In genomic region chr7:43869898-43870240, GRCh38 we compare ENCODE assay signal across 8 cellular contexts. TPM values are rescaled to one million over a fixed set of nuclear protein-coding genes. Genes with fewer than 3 reads are reported as not detected.
A peak's percentile ranks its signal among the peaks of the same experiment; 100 is the strongest.
DNase-seq lines count a peak whose midpoint lies in the region; ATAC-seq and TF ChIP-seq lines count a peak whose summit lies in the region.

No MANE protein-coding gene starts in this region.

- in situ Hi-C loops in Caki2 (cut with HindIII; ENCODE audit: low pct_unique_long_range_greater_than_20kb, low sequenced_read_pairs) (no loop called here), mammary epithelial cell (cut with MboI; ENCODE audit: low sequenced_read_pairs in 2 of 2) (no loop called here)

- RAD21 ChIA-PET in HCT116 (lab: Charles Lee; ENCODE audit: low non-redundant PET in 1 of 2, low total read pairs in 2 of 2, uncharacterized antibody in 2 of 2, unreplicated experiment in 2 of 2): no interaction called here

- ATAC-seq in HCT116 (no peak), left lung (peak; percentile 52), GM21515 (IDR thresholded peaks at IDR 0.05; ENCODE audit: unreplicated experiment) (no peak)

- DNase-seq in Caki2 (ENCODE audit: low read depth) (peak; percentile 67), HCT116 (ENCODE audit: low read depth, low spot score) (no peak), NOMO-1 treated with dmso at 0.1 percent for 144 hours (lab: John Stamatoyannopoulos, UW; ENCODE audit: unreplicated experiment) (peak; percentile 73), mammary epithelial cell (peak; percentile 93), left lung (no peak)
- no peak for DNase-seq in activated CD8-positive, alpha-beta memory T cell treated with anti-CD3 and anti-CD28 coated beads, Interleukin-2, amount 50 U/mL, for 48 hours

- peaks cover 11% of the 10 kb centered on the region for H3K79me2 ChIP-seq in HCT116 (ENCODE audit: insufficient read depth, low read length)
- H3K79me2 ChIP-seq in mammary epithelial cell (ENCODE audit: insufficient read depth, low read length): peaks cover 14% of the 10 kb centered on the region

- H3K4me2 ChIP-seq in HCT116 (ENCODE audit: low read length) (peak overlapping the region; percentile 90), mammary epithelial cell (ENCODE audit: insufficient read depth, low read depth, low read length) (peak overlapping the region; percentile 92)

- H3K4me3 ChIP-seq in HCT116 (replicated peaks in 1 of 2; ENCODE audit: low read depth in 1 of 2, low read length in 2 of 2) (peak overlapping the region; percentile 89 to 90), mammary epithelial cell (replicated peaks in 1 of 3; ENCODE audit: insufficient read depth in 1 of 3, low read depth in 2 of 3, low read length in 3 of 3) (peak overlapping the region; percentile 64 to 99 (median 79)), left lung (peak overlapping the region; percentile 64 to 69)

- intact Hi-C loops in HCT116 (cut with micrococcal nuclease) (no loop called here), mammary epithelial cell (cut with micrococcal nuclease) (loop anchor here (1.0 to 2.0 kb wide), 2 partner anchors 35 to 57 kb away; partner anchors contain the start of gene UBE2D4), left lung (cut with DNase I) (no loop called here)

- TF ChIP-seq POLR2A in HCT116 (IDR thresholded peaks at IDR 0.05; ENCODE audit: borderline replicate concordance, extremely low read depth, insufficient read depth, insufficient read length): no peak

- POLR2A ChIA-PET in HCT116 (lab: Charles Lee): interaction anchor here (0.9 to 1.1 kb wide), 3 partner anchors 10 to 614 kb away, joined by 3 to 6 read pairs (median 4); no protein-coding TSS in a partner anchor

- H3K27me3 ChIP-seq in HCT116 (ENCODE audit: insufficient read depth, low read length): no peaks in the 10 kb centered on the region
- no peaks in the 10 kb centered on the region for H3K27me3 ChIP-seq in mammary epithelial cell (ENCODE audit: insufficient read depth, low read length)
- H3K27me3 ChIP-seq in left lung: no peaks in the 10 kb centered on the region

- no peak for TF ChIP-seq RAD21 in HCT116 (IDR thresholded peaks at IDR 0.05; ENCODE audit: low read depth)

- TF ChIP-seq CTCF in HCT116 (IDR thresholded peaks at IDR 0.05 in 2 of 3, conservative IDR thresholded peaks at IDR 0.05 in 1 of 3; ENCODE audit: borderline replicate concordance in 1 of 3, insufficient read depth in 1 of 3, low read depth in 2 of 3, low read length in 2 of 3): no peak
- TF ChIP-seq CTCF in mammary epithelial cell (conservative IDR thresholded peaks at IDR 0.05 in 1 of 2, IDR thresholded peaks at IDR 0.05 in 1 of 2; ENCODE audit: extremely low read depth in 1 of 2, insufficient read depth in 1 of 2, low read depth in 1 of 2, low read length in 2 of 2): no peak
- no peak for TF ChIP-seq CTCF in left lung (IDR thresholded peaks at IDR 0.05)

- H3K27ac ChIP-seq in HCT116 (ENCODE audit: low read depth, low read length): 0 out of 2 replicates have a peak overlapping the region, but pooled peaks have one; percentile 36
- peak overlapping the region; percentile 97 for H3K27ac ChIP-seq in mammary epithelial cell (ENCODE audit: insufficient read depth, low read depth, low read length)
- peak overlapping the region; percentile 88 to 92 for H3K27ac ChIP-seq in left lung
- H3K27ac ChIP-seq in temporal lobe (ENCODE audit: low read depth, low read length): peak overlapping the region; percentile 96

- WGBS in mammary epithelial cell (ENCODE audit: low coverage, missing lambda C conversion rate): 18% methylated on average over 12 of the region's 12 CpGs

- BruUV-seq in HCT116 (replicated peaks; lab: Mats Ljungman, UMichigan): no TSS peak
- TSS peak; percentile 92 for BruUV-seq in mammary epithelial cell (replicated peaks; lab: Mats Ljungman, UMichigan)

- CTCF ChIA-PET in HCT116 (lab: Charles Lee): interaction anchor here (0.6 kb wide), 1 partner anchor 287 kb away, joined by 3 read pairs; the partner anchor contains the start of gene STK17A
- CTCF ChIA-PET in mammary epithelial cell (lab: Charles Lee; ENCODE audit: low non-redundant PET): no interaction called here

- dilution Hi-C loops in mammary epithelial cell (cut with HindIII; ENCODE audit: low sequenced_read_pairs): no loop called here

- H3K9me3 ChIP-seq in HCT116 (ENCODE audit: control insufficient read depth in 1 of 2, insufficient read depth in 1 of 2, low read depth in 1 of 2, low read length in 2 of 2) (no peaks in the 10 kb centered on the region), mammary epithelial cell (replicated peaks; ENCODE audit: insufficient read depth, low read length) (peaks cover 9% of the 10 kb centered on the region), left lung (no peaks in the 10 kb centered on the region)

- H3K4me1 ChIP-seq in HCT116 (ENCODE audit: control insufficient read depth in 1 of 2, insufficient read depth in 2 of 2, low read length in 2 of 2): peaks cover 9 to 36% of the 10 kb centered on the region in 2 experiments; a peak in 3 of 4 replicates
- peaks cover 42% of the 10 kb centered on the region for H3K4me1 ChIP-seq in mammary epithelial cell (ENCODE audit: insufficient read depth, low read length)
- H3K4me1 ChIP-seq in left lung: peaks cover 10 to 29% of the 10 kb centered on the region in 2 donors

- no peaks in the 10 kb centered on the region for H4K20me1 ChIP-seq in HCT116 (ENCODE audit: insufficient read depth)
- H4K20me1 ChIP-seq in mammary epithelial cell (ENCODE audit: insufficient read depth, low read length): no peaks in the 10 kb centered on the region

- H3K9ac ChIP-seq in HCT116 (ENCODE audit: low read length) (peak overlapping the region; percentile 77), mammary epithelial cell (ENCODE audit: insufficient read depth, low read length) (peak overlapping the region; percentile 95)

- peak overlapping the region; percentile 75 for H2AFZ ChIP-seq in HCT116 (ENCODE audit: low read depth, low read length, poor library complexity, severe bottlenecking)
- peak overlapping the region; percentile 90 for H2AFZ ChIP-seq in mammary epithelial cell (ENCODE audit: low read depth, low read length)

- no peaks in the 10 kb centered on the region for H3K9me2 ChIP-seq in HCT116 (ENCODE audit: insufficient read depth)

- peaks cover 9 to 12% of the 10 kb centered on the region in 2 experiments; a peak in 3 of 4 replicates for H3K36me3 ChIP-seq in HCT116 (ENCODE audit: control insufficient read depth in 1 of 2, insufficient read depth in 2 of 2, low read length in 2 of 2)
- peaks cover 5% of the 10 kb centered on the region for H3K36me3 ChIP-seq in mammary epithelial cell (ENCODE audit: insufficient read depth, low read length)
- peaks cover 0 to 23% of the 10 kb centered on the region in 2 donors for H3K36me3 ChIP-seq in left lung

TF ChIP-seq in HCT116, 20 proteins besides CTCF, POLR2A, EP300 and RAD21:
- TF ChIP-seq EGR1 (IDR thresholded peaks at IDR 0.05; ENCODE audit: low read depth) (no peak), FOSL1 (IDR thresholded peaks at IDR 0.05; ENCODE audit: low read depth) (no peak), EZH2phosphoT487 (IDR thresholded peaks at IDR 0.05; ENCODE audit: borderline replicate concordance) (no peak), SIN3A (IDR thresholded peaks at IDR 0.05; ENCODE audit: low read depth) (no peak), POLR2AphosphoS5 (IDR thresholded peaks at IDR 0.05; ENCODE audit: low read depth, low read length) (no peak), ZFX (IDR thresholded peaks at IDR 0.05) (no peak), CBX3 (IDR thresholded peaks at IDR 0.05; ENCODE audit: low read depth) (no peak), ZNF274 (IDR thresholded peaks at IDR 0.05; ENCODE audit: low read depth, low read length) (no peak), ZBTB33 (IDR thresholded peaks at IDR 0.05; ENCODE audit: extremely low read depth, insufficient replicate concordance, low read length) (no peak)

RNA-seq across cellular contexts. Expression of gene MRPS24, which starts 0.6 kb away (rescaled TPM):
- 122 and 157 TPM in 2 replicates for total RNA-seq in Caki2 (2014; rRNA removed; shearing (Covaris generic); ENCODE audit: low replicate concordance)
- 156 TPM for total RNA-seq in HCT116 (2021; ENCODE audit: unreplicated experiment)
- 179 and 202 TPM in 2 replicates for polyA plus RNA-seq in HCT116 (2012)
- total RNA-seq in mammary epithelial cell: 100 to 1,000 TPM in 1 of 2 donors, 10 to 100 TPM in 1; 49.0 to 114 TPM
- polyA plus RNA-seq in mammary epithelial cell: 149 TPM
- polyA minus RNA-seq in mammary epithelial cell: 144 TPM
- 10 to 100 TPM; 80.9 to 87.6 TPM for total RNA-seq in left lung
- 17.0 TPM for total RNA-seq in temporal lobe

RNA-seq across cellular contexts. Expression of gene URGCP, which starts 36.5 kb away (rescaled TPM):
- total RNA-seq in Caki2 (2014; rRNA removed; shearing (Covaris generic); ENCODE audit: low replicate concordance): 22.0 and 30.4 TPM in 2 replicates
- total RNA-seq in HCT116 (2021; ENCODE audit: unreplicated experiment): 28.0 TPM
- 15.9 and 16.8 TPM in 2 replicates for polyA plus RNA-seq in HCT116 (2012)
- 10 to 100 TPM; 28.0 to 40.5 TPM for total RNA-seq in mammary epithelial cell
- 21.8 TPM for polyA plus RNA-seq in mammary epithelial cell
- 76.9 TPM for polyA minus RNA-seq in mammary epithelial cell
- 10 to 100 TPM; 25.5 to 29.9 TPM for total RNA-seq in left lung
- 29.0 TPM for total RNA-seq in temporal lobe

RNA-seq across cellular contexts. Expression of gene UBE2D4, which starts 56.4 kb away (rescaled TPM):
- total RNA-seq in Caki2 (2014; rRNA removed; shearing (Covaris generic); ENCODE audit: low replicate concordance): 13.4 and 15.4 TPM in 2 replicates
- total RNA-seq in HCT116 (2021; ENCODE audit: unreplicated experiment): 12.9 TPM
- polyA plus RNA-seq in HCT116 (2012): 10.4 and 12.1 TPM in 2 replicates
- 1 to 10 TPM; 3.9 to 7.7 TPM for total RNA-seq in mammary epithelial cell
- polyA plus RNA-seq in mammary epithelial cell: 8.7 TPM
- polyA minus RNA-seq in mammary epithelial cell: 8.8 TPM
- total RNA-seq in left lung: 10 to 100 TPM; 25.7 to 26.4 TPM
- total RNA-seq in temporal lobe: 10.6 TPM

Comparison
In these comparisons a context has a peak if more than half of its experiments do, and no peak if none do; other contexts are left out.
1. DNase-seq: peak in Caki2 (single experiment), NOMO-1 treated with dmso at 0.1 percent for 144 hours (single experiment) and mammary epithelial cell (single experiment); none in HCT116 (single experiment), left lung (0 of 2) and activated CD8-positive, alpha-beta memory T cell treated with anti-CD3 and anti-CD28 coated beads, Interleukin-2, amount 50 U/mL, for 48 hours (single experiment).
2. H3K27ac ChIP-seq: peak in every context shown above with its lines; median percentile 97 in mammary epithelial cell; 96 in temporal lobe; 90 in left lung; 36 in HCT116.
3. Peak in every context shown above with its lines, with median percentiles within 50 percentile points of each other: H3K4me3 ChIP-seq.